8 cellular contexts compared by ENCODE assay signal in the genomic region with DNA sequence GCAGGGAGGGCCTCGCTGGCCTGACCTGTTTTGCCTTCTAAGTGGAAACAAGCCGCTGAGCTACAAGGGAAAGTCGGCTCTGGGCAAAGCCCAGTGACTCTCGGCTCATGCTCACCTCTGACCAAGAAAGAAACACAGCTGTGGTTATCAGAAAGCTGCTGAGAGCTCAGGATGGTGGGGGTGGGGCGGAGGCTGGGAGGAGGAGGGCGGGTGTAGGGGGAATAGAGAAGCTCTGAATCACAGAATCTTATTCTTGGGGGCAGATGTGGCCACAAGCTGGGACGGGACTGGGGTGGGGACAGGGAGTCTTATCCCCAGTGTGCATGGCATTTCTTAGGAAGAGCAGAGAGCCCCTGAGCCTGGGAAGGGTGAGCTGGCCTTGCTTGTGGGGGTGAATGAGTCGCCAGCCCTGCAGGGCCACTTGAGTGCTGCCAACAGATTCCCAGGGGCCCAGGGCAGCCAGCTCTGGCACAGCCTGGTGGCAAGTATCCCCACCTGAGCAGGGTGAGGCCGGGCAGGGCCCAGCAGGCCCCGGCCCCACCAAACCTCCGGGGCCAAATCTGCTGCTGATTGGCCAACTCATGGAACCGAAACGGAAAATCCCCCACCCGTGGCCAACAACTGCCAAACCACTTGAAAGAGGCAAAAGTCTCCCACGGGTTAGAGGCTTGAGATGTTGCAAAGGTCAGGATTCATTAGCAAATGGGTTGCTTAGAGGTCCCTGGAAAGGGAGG.
DNase-seq lines count a peak whose midpoint lies in the region; ATAC-seq lines count a peak whose summit lies in the region.

No MANE protein-coding gene starts in this region.

- intact Hi-C loops in left ventricle myocardium superior (cut with micrococcal nuclease), result no loop called here

- DNase-seq in NOMO-1 treated with DMSO at 0.1 percent for 48 hours (lab: John Stamatoyannopoulos, UW; ENCODE audit: unreplicated experiment) (peak; percentile 32), left ventricle myocardium superior (peak; percentile 75), cerebellar cortex (ENCODE audit: low spot score) (no peak), COR-L47 (lab: John Stamatoyannopoulos, UW) (no peak)
- peak; percentile 83 for DNase-seq in activated effector memory CD4-positive, alpha-beta T cell treated with anti-CD3 and anti-CD28 coated beads, Interleukin-2, amount 50 U/mL, for 16 hours
- DNase-seq in stimulated activated CD4-positive, alpha-beta T cell treated with anti-CD3 and anti-CD28 coated beads, Interleukin-12 subunit alpha, Interleukin-12 subunit beta, amount 100 ng/mL, for 24 hours (ENCODE audit: low read depth in 2 of 2), result peak; percentile 42 to 65

- ATAC-seq in GM18511 (IDR thresholded peaks at IDR 0.05; ENCODE audit: unreplicated experiment) (peak; percentile 85), HG02763 (IDR thresholded peaks at IDR 0.05; ENCODE audit: unreplicated experiment) (peak; percentile 61), left ventricle myocardium superior (peak; percentile 90)

Comparison
In these comparisons a context has a peak if more than half of its experiments do, and no peak if none do; other contexts are left out.
1. DNase-seq: peak in NOMO-1 treated with DMSO at 0.1 percent for 48 hours (single experiment), activated effector memory CD4-positive, alpha-beta T cell treated with anti-CD3 and anti-CD28 coated beads, Interleukin-2, amount 50 U/mL, for 16 hours (single experiment), left ventricle myocardium superior (single experiment) and stimulated activated CD4-positive, alpha-beta T cell treated with anti-CD3 and anti-CD28 coated beads, Interleukin-12 subunit alpha, Interleukin-12 subunit beta, amount 100 ng/mL, for 24 hours (2 of 2); none in cerebellar cortex (single experiment) and COR-L47 (single experiment).
2. Peak in every context shown above with its lines, with median percentiles within 50 percentile points of each other: ATAC-seq.